In genomic region chr19:40692212-40692551, GRCh38 we compare ENCODE assay signal across 1 cellular context.
TF ChIP-seq lines count a peak whose summit lies in the region.

No MANE protein-coding gene starts in this region.

TF ChIP-seq in GM23338, 12 proteins besides CTCF, POLR2A, EP300 and RAD21:
- TF ChIP-seq ZNF331 (CRISPR knock-in tag; IDR thresholded peaks at IDR 0.05; ENCODE audit: low read depth): no peak
- no peak for TF ChIP-seq STAT1 (IDR thresholded peaks at IDR 0.05; ENCODE audit: unreplicated experiment)
- no peak for TF ChIP-seq ETS1 (IDR thresholded peaks at IDR 0.05)
- TF ChIP-seq POLR2AphosphoS5 (IDR thresholded peaks at IDR 0.05; ENCODE audit: low read depth): no peak
- no peak for TF ChIP-seq EZH2phosphoT487 (IDR thresholded peaks at IDR 0.05; ENCODE audit: unreplicated experiment)
- no peak for TF ChIP-seq CREB1 (CRISPR knock-in tag; IDR thresholded peaks at IDR 0.05; ENCODE audit: low read depth)
